In genomic region chr6:110815260-110816109, GRCh38 we compare ENCODE assay signal across 8 cellular contexts. TPM values are rescaled to one million over a fixed set of nuclear protein-coding genes. Genes with fewer than 3 reads are reported as not detected.
DNase-seq lines count a peak whose midpoint lies in the region; ATAC-seq lines count a peak whose summit lies in the region.

Gene CDK19, minus strand, starts transcription at chr6:110815469. Its CDS starts 333 bp downstream, at chr6:110815136.

- ATAC-seq in GM21360 (IDR thresholded peaks at IDR 0.05; ENCODE audit: unreplicated experiment) (peak; percentile 59), memory B cell (ENCODE audit: low read depth) (peak; percentile 74)
- ATAC-seq in effector memory CD8-positive, alpha-beta T cell (replicated peaks): peak; percentile 80

- no peaks in the 10 kb centered on the region for H3K9me3 Mint-ChIP-seq in effector memory CD8-positive, alpha-beta T cell
- H3K9me3 Mint-ChIP-seq in memory B cell: no peaks in the 10 kb centered on the region

- peak within 1 kb of the TSS; percentile 97 for H3K27ac Mint-ChIP-seq in effector memory CD8-positive, alpha-beta T cell
- peak within 1 kb of the TSS; percentile 96 for H3K27ac Mint-ChIP-seq in memory B cell

- H3K36me3 Mint-ChIP-seq in effector memory CD8-positive, alpha-beta T cell (ENCODE audit: insufficient read depth): peaks cover 19% of the 10 kb centered on the region
- H3K36me3 Mint-ChIP-seq in memory B cell: no peaks in the 10 kb centered on the region

- H3K27me3 Mint-ChIP-seq in effector memory CD8-positive, alpha-beta T cell: no peaks in the 10 kb centered on the region
- no peaks in the 10 kb centered on the region for H3K27me3 Mint-ChIP-seq in memory B cell

- H3K4me1 Mint-ChIP-seq in effector memory CD8-positive, alpha-beta T cell (ENCODE audit: low read depth in 2 of 2): peaks cover 13 to 20% of the 10 kb centered on the region in 2 donors
- peaks cover 14% of the 10 kb centered on the region for H3K4me1 Mint-ChIP-seq in memory B cell

- H3K4me3 Mint-ChIP-seq in effector memory CD8-positive, alpha-beta T cell: peak within 1 kb of the TSS; percentile 94 to 99
- H3K4me3 Mint-ChIP-seq in memory B cell: peak within 1 kb of the TSS; percentile 99

- DNase-seq in COLO668 (lab: John Stamatoyannopoulos, UW; ENCODE audit: unreplicated experiment) (peak; percentile 95), HT1080 (ENCODE audit: low read depth) (peak; percentile 99), NOMO-1 treated with DMSO at 0.1 percent for 48 hours (lab: John Stamatoyannopoulos, UW; ENCODE audit: unreplicated experiment) (peak; percentile 99), memory B cell (ENCODE audit: low spot score in 2 of 2) (peak; percentile 95 to 97)
- peak; percentile 85 to 96 (median 92) for DNase-seq in activated CD8-positive, alpha-beta memory T cell treated with anti-CD3 and anti-CD28 coated beads for 48 hours (ENCODE audit: low read depth in 2 of 3, low spot score in 2 of 3)
- peak; percentile 97 to 98 (median 98) for DNase-seq in effector memory CD8-positive, alpha-beta T cell
- DNase-seq in stimulated activated CD8-positive, alpha-beta memory T cell treated with anti-CD3 and anti-CD28 coated beads, Interleukin-12 subunit alpha, Interleukin-12 subunit beta, amount 100 ng/mL, for 24 hours (ENCODE audit: extremely low read depth): peak; percentile 95

RNA-seq across cellular contexts. Expression of gene CDK19, which starts in this region (rescaled TPM):
- 3.0 and 3.4 TPM in 2 replicates for total RNA-seq in HT1080 (2014; rRNA removed; shearing (Covaris generic))
- 7.6 and 10.6 TPM in 2 replicates for polyA plus RNA-seq in HT1080 (2015; cell fraction: cytosol; rRNA removed)
- polyA plus RNA-seq in HT1080 (2015; cell fraction: nucleus; rRNA removed): 7.8 and 8.2 TPM in 2 replicates

Comparison
In these comparisons a context has a peak if more than half of its experiments do, and no peak if none do; other contexts are left out.
1. Peak in every context shown above with its lines: DNase-seq and ATAC-seq.